ENCODE assay signal across 10 cellular contexts in genomic region chr3:187974857-187975257, GRCh38.
DNase-seq lines count a peak whose midpoint lies in the region; ATAC-seq and TF ChIP-seq lines count a peak whose summit lies in the region.
"Had no signal": no experiment of that assay in that cellular context is flagged by ENCODE, and none has a peak within 500 bp of the region (broad histone marks: within the 10 kb centered on the region; RNA-seq: fewer than 3 reads in every experiment).

No MANE protein-coding gene starts in this region.

- peak; percentile 65 for ATAC-seq in CD8-positive, alpha-beta T cell
- ATAC-seq in naive B cell (ENCODE audit: low read depth in 2 of 2) (peak; percentile 5 to 15), HG03378 (IDR thresholded peaks at IDR 0.05; ENCODE audit: unreplicated experiment) (no peak)

- CTCF ChIA-PET in CD8-positive, alpha-beta T cell (lab: Charles Lee) = interaction anchor here (0.7 to 2.5 kb wide), 13 partner anchors 16 to 774 kb away, joined by 3 to 14 read pairs (median 3); partner anchors contain the start of gene BCL6
- CTCF ChIA-PET in HEK293T (lab: Yijun Ruan, JAX) = no interaction called here

- H3K27me3 ChIP-seq in CD8-positive, alpha-beta T cell (ENCODE audit: insufficient read depth, low read length) = no peaks in the 10 kb centered on the region
- H3K27me3 ChIP-seq: left lung had no signal

- no peaks in the 10 kb centered on the region for H3K9me3 ChIP-seq in CD8-positive, alpha-beta T cell (ENCODE audit: low read length)

- TF ChIP-seq CTCF in CD8-positive, alpha-beta T cell (IDR thresholded peaks at IDR 0.05) = peak; percentile 58

- peaks cover 33% of the 10 kb centered on the region for H3K4me1 ChIP-seq in CD8-positive, alpha-beta T cell (ENCODE audit: insufficient read depth, low read length)

- peaks cover 3% of the 10 kb centered on the region for H3K9me3 Mint-ChIP-seq in CD8-positive, alpha-beta T cell
- H3K9me3 Mint-ChIP-seq in IgD-negative memory B cell (no peaks in the 10 kb centered on the region), naive B cell (peaks cover 0 to 5% (median 0%) of the 10 kb centered on the region in 7 donors)
- H3K9me3 Mint-ChIP-seq in activated T-helper 2 cell treated with anti-CD3 and anti-CD28 coated beads, Interferon-gamma antibody, Interleukin-2, Interleukin-4, amounts not matched to agents 10 μg/mL and 5 μg/mL and 100 μg/mL, durations not matched to agents 14 hours and 24 hours and 36 hours = peaks cover 10% of the 10 kb centered on the region

- DNase-seq in CD8-positive, alpha-beta T cell = no peak
- peak; percentile 20 for DNase-seq in activated T-helper 2 cell treated with anti-CD3 and anti-CD28 coated beads, Interferon-gamma antibody, Interleukin-2, Interleukin-4, amounts not matched to agents 10 μg/mL and 5 μg/mL and 100 μg/mL, durations not matched to agents 14 hours and 24 hours and 36 hours (ENCODE audit: low spot score)
- DNase-seq in naive B cell (peak; percentile 47), SHP77 treated with DMSO at 0.1 percent for 48 hours (lab: John Stamatoyannopoulos, UW) (no peak), EL (no peak), HEK293T (ENCODE audit: extremely low spot score) (no peak)
- DNase-seq: left lung, NCI-H510A had no signal

- intact Hi-C loops in CD8-positive, alpha-beta T cell (cut with DNase I, micrococcal nuclease) = loop anchor here (5.0 to 10.0 kb wide), 4 partner anchors 177 to 1170 kb away; partner anchors contain the start of genes BCL6 (in 1 of the 2) and LPP (in 1 of the 2)
- intact Hi-C loops in activated T-helper 2 cell treated with anti-CD3 and anti-CD28 coated beads, Interferon-gamma antibody, Interleukin-2, Interleukin-4, amounts not matched to agents 10 μg/mL and 5 μg/mL and 100 μg/mL, durations not matched to agents 14 hours and 24 hours and 36 hours (cut with micrococcal nuclease) = loop anchor here (1.0 to 10.0 kb wide), 11 partner anchors 19 to 1170 kb away; no protein-coding TSS in a partner anchor

- no peak overlapping the region for H3K27ac ChIP-seq in CD8-positive, alpha-beta T cell (ENCODE audit: low read depth, low read length)
- H3K27ac ChIP-seq: left lung had no signal

- POLR2A ChIA-PET in CD8-positive, alpha-beta T cell (lab: Charles Lee) = interaction anchor here (0.7 to 1.7 kb wide), 3 partner anchors 24 to 229 kb away, joined by 3 to 6 read pairs (median 4); partner anchors contain the start of gene BCL6
- POLR2A ChIA-PET in HEK293T (lab: Yijun Ruan, JAX) = no interaction called here

- H3K4me3 ChIP-seq in CD8-positive, alpha-beta T cell (ENCODE audit: low read depth, low read length) = peak overlapping the region; percentile 8
- H3K4me3 ChIP-seq: left lung had no signal

- H3K4me1 Mint-ChIP-seq in CD8-positive, alpha-beta T cell (ENCODE audit: low read depth) = peaks cover 51% of the 10 kb centered on the region
- H3K4me1 Mint-ChIP-seq in IgD-negative memory B cell (peaks cover 44 to 54% (median 44%) of the 10 kb centered on the region in 3 donors), naive B cell (peaks cover 42 to 67% (median 53%) of the 10 kb centered on the region in 3 donors)
- peaks cover 68% of the 10 kb centered on the region for H3K4me1 Mint-ChIP-seq in activated T-helper 2 cell treated with anti-CD3 and anti-CD28 coated beads, Interferon-gamma antibody, Interleukin-2, Interleukin-4, amounts not matched to agents 10 μg/mL and 5 μg/mL and 100 μg/mL, durations not matched to agents 14 hours and 24 hours and 36 hours (ENCODE audit: low read depth)

- no peaks in the 10 kb centered on the region for H3K27me3 Mint-ChIP-seq in CD8-positive, alpha-beta T cell (ENCODE audit: low read depth)
- H3K27me3 Mint-ChIP-seq in IgD-negative memory B cell = peaks cover 50% of the 10 kb centered on the region
- no peaks in the 10 kb centered on the region for H3K27me3 Mint-ChIP-seq in activated T-helper 2 cell treated with anti-CD3 and anti-CD28 coated beads, Interferon-gamma antibody, Interleukin-2, Interleukin-4, amounts not matched to agents 10 μg/mL and 5 μg/mL and 100 μg/mL, durations not matched to agents 14 hours and 24 hours and 36 hours (ENCODE audit: low read depth)
- H3K27me3 Mint-ChIP-seq in naive B cell = peaks cover 0 to 6% (median 5%) of the 10 kb centered on the region in 3 donors

- peak overlapping the region; percentile 79 for H3K27ac Mint-ChIP-seq in CD8-positive, alpha-beta T cell
- peak overlapping the region in 1 of 3 donors; percentile 1 for H3K27ac Mint-ChIP-seq in IgD-negative memory B cell
- H3K27ac Mint-ChIP-seq in activated T-helper 2 cell treated with anti-CD3 and anti-CD28 coated beads, Interferon-gamma antibody, Interleukin-2, Interleukin-4, amounts not matched to agents 10 μg/mL and 5 μg/mL and 100 μg/mL, durations not matched to agents 14 hours and 24 hours and 36 hours = peak overlapping the region; percentile 93
- peak overlapping the region; percentile 46 to 69 (median 62) for H3K27ac Mint-ChIP-seq in naive B cell

- no peaks in the 10 kb centered on the region for H3K36me3 Mint-ChIP-seq in CD8-positive, alpha-beta T cell
- H3K36me3 Mint-ChIP-seq in IgD-negative memory B cell (no peaks in the 10 kb centered on the region), naive B cell (no peaks in the 10 kb centered on the region)
- peaks cover 10% of the 10 kb centered on the region for H3K36me3 Mint-ChIP-seq in activated T-helper 2 cell treated with anti-CD3 and anti-CD28 coated beads, Interferon-gamma antibody, Interleukin-2, Interleukin-4, amounts not matched to agents 10 μg/mL and 5 μg/mL and 100 μg/mL, durations not matched to agents 14 hours and 24 hours and 36 hours (ENCODE audit: low read depth)

- H3K36me3 ChIP-seq in CD8-positive, alpha-beta T cell (ENCODE audit: insufficient read depth, low read length) = no peaks in the 10 kb centered on the region
- H3K36me3 ChIP-seq: left lung had no signal

- H3K4me3 Mint-ChIP-seq in CD8-positive, alpha-beta T cell = peak overlapping the region; percentile 68
- H3K4me3 Mint-ChIP-seq in IgD-negative memory B cell (peak overlapping the region; percentile 8 to 83 (median 62)), naive B cell (peak overlapping the region; percentile 22 to 84 (median 71))
- peak overlapping the region; percentile 72 for H3K4me3 Mint-ChIP-seq in activated T-helper 2 cell treated with anti-CD3 and anti-CD28 coated beads, Interferon-gamma antibody, Interleukin-2, Interleukin-4, amounts not matched to agents 10 μg/mL and 5 μg/mL and 100 μg/mL, durations not matched to agents 14 hours and 24 hours and 36 hours (ENCODE audit: low read depth)

TF ChIP-seq in HEK293T, 16 proteins besides CTCF, POLR2A, EP300 and RAD21:
- no peak for TF ChIP-seq BHLHE40 (IDR thresholded peaks at IDR 0.05; ENCODE audit: borderline replicate concordance)
- TF ChIP-seq LEF1 (IDR thresholded peaks at IDR 0.05; ENCODE audit: borderline replicate concordance) = no peak
- TF ChIP-seq TARDBP (IDR thresholded peaks at IDR 0.05) = no peak
- no peak for TF ChIP-seq HDGF (IDR thresholded peaks at IDR 0.05; ENCODE audit: borderline replicate concordance)
- TF ChIP-seq SUZ12 (IDR thresholded peaks at IDR 0.05) = no peak
- no peak for TF ChIP-seq FOXK2 (IDR thresholded peaks at IDR 0.05)
- TF ChIP-seq CTBP1 (IDR thresholded peaks at IDR 0.05; ENCODE audit: borderline replicate concordance) = no peak
- no peak for TF ChIP-seq FOXA1 (IDR thresholded peaks at IDR 0.05)
- TF ChIP-seq ZNF384 (IDR thresholded peaks at IDR 0.05) = no peak
- TF ChIP-seq NFRKB (IDR thresholded peaks at IDR 0.05) = no peak
- TF ChIP-seq SP1 (IDR thresholded peaks at IDR 0.05) = no peak
- no peak for TF ChIP-seq ELF4 (IDR thresholded peaks at IDR 0.05)
- no peak for TF ChIP-seq FOXM1 (IDR thresholded peaks at IDR 0.05; ENCODE audit: borderline replicate concordance)
- no peak for TF ChIP-seq PKNOX1 (IDR thresholded peaks at IDR 0.05)
- TF ChIP-seq ARNT (IDR thresholded peaks at IDR 0.05) = no peak
- TF ChIP-seq L3MBTL2 (conservative IDR thresholded peaks at IDR 0.05) = no peak

Comparison
In these comparisons a context has a peak if more than half of its experiments do, and no peak if none do; other contexts are left out.
1. DNase-seq: peak in activated T-helper 2 cell treated with anti-CD3 and anti-CD28 coated beads, Interferon-gamma antibody, Interleukin-2, Interleukin-4, amounts not matched to agents 10 μg/mL and 5 μg/mL and 100 μg/mL, durations not matched to agents 14 hours and 24 hours and 36 hours (single experiment) and naive B cell (single experiment); none in CD8-positive, alpha-beta T cell (0 of 7), SHP77 treated with DMSO at 0.1 percent for 48 hours (single experiment), EL (single experiment) and HEK293T (single experiment).
2. Peak in every context shown above with its lines, with median percentiles within 50 percentile points of each other: H3K4me3 Mint-ChIP-seq.